Comparison of ENCODE assay signal across 8 cellular contexts in genomic region chr16:13873835-13874438, GRCh38. TPM values are rescaled to one million over a fixed set of nuclear protein-coding genes. Genes with fewer than 3 reads are reported as not detected.
A peak's percentile ranks its signal among the peaks of the same experiment; 100 is the strongest.
DNase-seq lines count a peak whose midpoint lies in the region; ATAC-seq and TF ChIP-seq lines count a peak whose summit lies in the region.

No MANE protein-coding gene starts in this region.

- H3K9me3 ChIP-seq in H9 (ENCODE audit: control insufficient read depth, low read depth, low read length) (no peaks in the 10 kb centered on the region), testis (no peaks in the 10 kb centered on the region)

- peaks cover 0 to 4% of the 10 kb centered on the region in 2 experiments; a peak in 1 of 4 replicates for H3K4me1 Mint-ChIP-seq in H9

- no peak for ATAC-seq in GM19455 (IDR thresholded peaks at IDR 0.05; ENCODE audit: unreplicated experiment)
- ATAC-seq in HG02981 (IDR thresholded peaks at IDR 0.05; ENCODE audit: unreplicated experiment), result no peak
- no peak for ATAC-seq in left colon

- H3K14ac ChIP-seq in H9 (ENCODE audit: insufficient read depth, low read length), result no peak overlapping the region

- intact Hi-C loops in testis (cut with DNase I; ENCODE audit: low total_unique reads) (no loop called here), left colon (cut with DNase I, micrococcal nuclease) (no loop called here)

- no peak overlapping the region for H3K23ac ChIP-seq in H9 (ENCODE audit: insufficient read length, low read depth, low read length)

- no peak overlapping the region for H2BK120ac ChIP-seq in H9 (ENCODE audit: low read depth, low read length, poor library complexity, severe bottlenecking)

- H3K27ac Mint-ChIP-seq in H9, result no peak overlapping the region

- no peak overlapping the region for H3K18ac ChIP-seq in H9 (ENCODE audit: insufficient read length, low read depth, low read length)

- no peak overlapping the region for H2BK12ac ChIP-seq in H9 (ENCODE audit: insufficient read length, low read depth, low read length)

- H3K36me3 Mint-ChIP-seq in H9 (ENCODE audit: insufficient read depth in 1 of 3, low read depth in 3 of 3), result no peaks in the 10 kb centered on the region

- no peak overlapping the region for H2AFZ ChIP-seq in H9 (ENCODE audit: low read length)

- no peaks in the 10 kb centered on the region for H3K4me1 ChIP-seq in H9 (ENCODE audit: insufficient read depth, low read length)
- no peaks in the 10 kb centered on the region for H3K4me1 ChIP-seq in testis

- no peak for TF ChIP-seq POLR2A in testis (IDR thresholded peaks at IDR 0.05)

- no peak overlapping the region for H4K5ac ChIP-seq in H9 (ENCODE audit: insufficient read length, low read depth, low read length)

- H2BK5ac ChIP-seq in H9 (ENCODE audit: insufficient read length, low read length), result no peak overlapping the region

- H2AK5ac ChIP-seq in H9 (ENCODE audit: insufficient read length, low read length), result no peak overlapping the region

- TF ChIP-seq CTCF in H9 (conservative IDR thresholded peaks at IDR 0.05) (peak; percentile 76), testis (IDR thresholded peaks at IDR 0.05) (peak in 1 of 3 experiments; percentile 46)

- no peak overlapping the region for H3T11ph ChIP-seq in H9 (ENCODE audit: low read length)

- peaks cover 3% of the 10 kb centered on the region for H3K27me3 Mint-ChIP-seq in H9 (ENCODE audit: low read depth)

- H3K4me2 ChIP-seq in H9 (ENCODE audit: insufficient read depth, insufficient read length, low read length), result no peak overlapping the region

- no peak overlapping the region for H3K56ac ChIP-seq in H9 (ENCODE audit: insufficient read length, low read depth, low read length)

- no peak overlapping the region for H2BK15ac ChIP-seq in H9 (ENCODE audit: low read depth, low read length)

- H3K79me2 ChIP-seq in H9 (ENCODE audit: insufficient read depth, low read length), result no peaks in the 10 kb centered on the region

- no peak overlapping the region for H4K8ac ChIP-seq in H9 (replicated peaks; ENCODE audit: insufficient read length, low read depth, low read length)

- no peaks in the 10 kb centered on the region for H3K9me3 Mint-ChIP-seq in H9

- H3K9ac ChIP-seq in H9 (ENCODE audit: extremely low read depth, insufficient read length, low read length), result no peak overlapping the region

- H3K4me3 ChIP-seq in testis, result no peak overlapping the region

- peak; percentile 10 for DNase-seq in AG08396 (ENCODE audit: low spot score)
- peak; percentile 54 for DNase-seq in H9
- DNase-seq in RKO (ENCODE audit: low spot score), result peak; percentile 11
- peak; percentile 28 for DNase-seq in iPS DF 19.7 (ENCODE audit: low read depth, low spot score)
- no peak for DNase-seq in testis
- no peak for DNase-seq in left colon

- no peak overlapping the region for H3K4me3 Mint-ChIP-seq in H9

- H3K36me3 ChIP-seq in testis (ENCODE audit: low read depth, missing control alignments), result no peaks in the 10 kb centered on the region

- H3K27me3 ChIP-seq in H9 (ENCODE audit: insufficient read depth, low read length) (no peaks in the 10 kb centered on the region), testis (no peaks in the 10 kb centered on the region)

- WGBS in H9 (ENCODE audit: extremely low coverage, insufficient read length, low lambda C conversion rate), result no CpG with 5 or more reads among the region's 5 CpGs
- whole genome bisulfite sequencing in testis, 2 donors, result 32 to 34% methylated on average over 5 of the region's 5 CpGs

- no peak overlapping the region for H3K4ac ChIP-seq in H9 (ENCODE audit: low read depth, low read length)

- H3K79me1 ChIP-seq in H9 (ENCODE audit: insufficient read depth, low read depth, low read length, poor library complexity, severe bottlenecking), result no peaks in the 10 kb centered on the region

- H2BK20ac ChIP-seq in H9 (ENCODE audit: low read depth, low read length, poor library complexity, severe bottlenecking), result no peak overlapping the region

- H4K20me1 ChIP-seq in H9 (ENCODE audit: control insufficient read depth, insufficient read depth, insufficient read length), result no peaks in the 10 kb centered on the region

- H3K23me2 ChIP-seq in H9 (ENCODE audit: insufficient read length, low read depth, low read length, poor library complexity, severe bottlenecking), result no peaks in the 10 kb centered on the region

- H3K27ac ChIP-seq in H9 (ENCODE audit: insufficient read length, low read depth, low read length) (no peak overlapping the region), testis (no peak overlapping the region)

- H4K91ac ChIP-seq in H9 (ENCODE audit: insufficient read length, low read depth, low read length), result no peak overlapping the region

RNA-seq across cellular contexts. Expression of gene ERCC4, which starts 46.0 kb away (rescaled TPM):
- total RNA-seq in H9 (2021) (11.7 and 15.6 TPM in 2 replicates), testis (10 to 100 TPM; 17.7 to 29.3 TPM), left colon (1 to 10 TPM; 6.3 to 6.6 TPM)
- polyA plus RNA-seq in testis (ENCODE audit: insufficient read depth, low read depth, low replicate concordance), result 19.6 TPM

Comparison
In these comparisons a context has a peak if more than half of its experiments do, and no peak if none do; other contexts are left out.
1. DNase-seq: peak in AG08396 (single experiment), H9 (single experiment), RKO (single experiment) and iPS DF 19.7 (single experiment); none in testis (single experiment) and left colon (0 of 2).